In the genomic region with DNA sequence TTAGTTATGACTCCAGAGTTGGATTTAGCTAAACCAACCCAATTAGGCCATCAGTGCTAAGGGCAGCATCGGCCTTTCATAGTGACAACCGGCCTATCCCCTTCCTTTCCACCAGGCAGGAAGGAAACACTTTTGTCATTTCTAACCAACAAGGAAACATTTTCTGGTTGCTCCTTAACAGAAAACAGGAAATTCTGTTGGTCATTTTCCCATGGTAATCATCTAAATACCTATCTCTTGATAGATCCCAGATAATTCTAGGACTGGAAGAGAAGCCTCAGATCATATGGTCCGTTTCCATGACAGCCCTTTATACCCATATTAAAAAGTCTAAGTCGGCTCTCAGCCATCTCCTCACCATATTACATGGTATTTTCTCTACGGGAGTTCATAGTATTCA, we compare ENCODE assay signal across 16 cellular contexts.
DNase-seq lines count a peak whose midpoint lies in the region; ATAC-seq and TF ChIP-seq lines count a peak whose summit lies in the region.
"Had no signal": no experiment of that assay in that cellular context is flagged by ENCODE, and none has a peak within 500 bp of the region (broad histone marks: within the 10 kb centered on the region; RNA-seq: fewer than 3 reads in every experiment).

No MANE protein-coding gene starts in this region.

- TF ChIP-seq CTCF in heart left ventricle (IDR thresholded peaks at IDR 0.05), result no peak
- no peak for TF ChIP-seq CTCF in endothelial cell (IDR thresholded peaks at IDR 0.05; ENCODE audit: unreplicated experiment)

- H3K27me3 ChIP-seq in heart left ventricle, result no peaks in the 10 kb centered on the region
- no peaks in the 10 kb centered on the region for H3K27me3 ChIP-seq in right cardiac atrium (ENCODE audit: control insufficient read depth, insufficient read depth)

- H3K4me1 ChIP-seq in heart left ventricle (peaks cover 0 to 48% (median 16%) of the 10 kb centered on the region in 12 donors), right cardiac atrium (ENCODE audit: control insufficient read depth, insufficient read depth, low read length) (no peaks in the 10 kb centered on the region)

- ATAC-seq in heart left ventricle (peak in 1 of 4 donors; percentile 34), right cardiac atrium (no peak), GM18861 (IDR thresholded peaks at IDR 0.05; ENCODE audit: unreplicated experiment) (no peak)
- ATAC-seq: CD8-positive, alpha-beta T cell; GM23338 had no signal

- H3K36me3 Mint-ChIP-seq in endothelial cell (ENCODE audit: low read depth, unreplicated experiment), result no peaks in the 10 kb centered on the region
- H3K36me3 Mint-ChIP-seq: CD14-positive monocyte; CD8-positive, alpha-beta T cell; IgD-negative memory B cell had no signal

- H3K27ac ChIP-seq in heart left ventricle (peak overlapping the region in 8 of 12 donors; percentile 3 to 61 (median 25)), right cardiac atrium (ENCODE audit: low read length) (no peak overlapping the region)
- H3K27ac ChIP-seq: HL-60 had no signal

- TF ChIP-seq POLR2A in heart left ventricle (IDR thresholded peaks at IDR 0.05), result no peak

- H3K27me3 Mint-ChIP-seq in endothelial cell (ENCODE audit: unreplicated experiment), result no peaks in the 10 kb centered on the region
- H3K27me3 Mint-ChIP-seq: B cell, IgD-negative memory B cell had no signal

- intact Hi-C loops in heart left ventricle (cut with DNase I), result no loop called here
- intact Hi-C loops in right cardiac atrium (cut with DNase I), result no loop called here

- no peak overlapping the region for H3K4me3 Mint-ChIP-seq in endothelial cell (ENCODE audit: unreplicated experiment)
- H3K4me3 Mint-ChIP-seq: B cell; CD14-positive monocyte; CD8-positive, alpha-beta T cell; GM23338; IgD-negative memory B cell had no signal

- peaks cover 12% of the 10 kb centered on the region for H3K4me1 Mint-ChIP-seq in endothelial cell (ENCODE audit: unreplicated experiment)

- peak overlapping the region; percentile 77 for H3K27ac Mint-ChIP-seq in endothelial cell (ENCODE audit: unreplicated experiment)
- H3K27ac Mint-ChIP-seq: B cell; CD14-positive monocyte; CD8-positive, alpha-beta T cell; GM23338; IgD-negative memory B cell had no signal

- H3K9me3 ChIP-seq in heart left ventricle (no peaks in the 10 kb centered on the region), right cardiac atrium (ENCODE audit: control insufficient read depth, low read length) (no peaks in the 10 kb centered on the region)

- WGBS in heart left ventricle, 4 donors, result 61 to 72% (median 65%) methylated on average over 5 of the region's 5 CpGs
- WGBS in right cardiac atrium, result 72% methylated on average over 5 of the region's 5 CpGs

- no peaks in the 10 kb centered on the region for H3K36me3 ChIP-seq in heart left ventricle

- H3K4me3 ChIP-seq in heart left ventricle (no peak overlapping the region), right cardiac atrium (ENCODE audit: low read length) (no peak overlapping the region)
- H3K4me3 ChIP-seq: GM23338 had no signal

- H3K9me3 Mint-ChIP-seq in endothelial cell (ENCODE audit: unreplicated experiment), result no peaks in the 10 kb centered on the region
- H3K9me3 Mint-ChIP-seq: CD8-positive, alpha-beta T cell; GM23338; IgD-negative memory B cell had no signal

- DNase-seq in heart left ventricle (no peak), right cardiac atrium (no peak), EH (ENCODE audit: low read depth) (peak; percentile 48), endothelial cell (ENCODE audit: low spot score) (no peak), MV-4-11 (lab: John Stamatoyannopoulos, UW) (no peak), DMS153 (lab: John Stamatoyannopoulos, UW) (no peak)
- DNase-seq: CD8-positive, alpha-beta T cell; COR-L47; DMS53; H7 had no signal
